ENCODE assay signal across 9 cellular contexts in genomic region chr4:166252487-166253402, GRCh38.
DNase-seq lines count a peak whose midpoint lies in the region; ATAC-seq, FAIRE-seq and TF ChIP-seq lines count a peak whose summit lies in the region.
"Had no signal": no experiment of that assay in that cellular context is flagged by ENCODE, and none has a peak within 500 bp of the region (broad histone marks: within the 10 kb centered on the region; RNA-seq: fewer than 3 reads in every experiment).

No MANE protein-coding gene starts in this region.

- DNase-seq in GM06990 (ENCODE audit: extremely low read depth, insufficient read length) = no peak
- peak; percentile 12 for DNase-seq in KBM-7
- peak; percentile 36 for DNase-seq in bronchial epithelial cell (ENCODE audit: low read depth)
- DNase-seq in CD1c-positive myeloid dendritic cell (ENCODE audit: extremely low spot score) = no peak
- no peak for DNase-seq in MG63
- DNase-seq: T-helper 9 cell had no signal

- no peak overlapping the region for H3K27ac Mint-ChIP-seq in nephron

- no peak for ATAC-seq in GM21529 (IDR thresholded peaks at IDR 0.05; ENCODE audit: unreplicated experiment)
- ATAC-seq in GM18505 (IDR thresholded peaks at IDR 0.05; ENCODE audit: unreplicated experiment) = no peak

- H3K27me3 Mint-ChIP-seq in nephron (ENCODE audit: low read depth) = no peaks in the 10 kb centered on the region

- TF ChIP-seq CTCF in GM06990 (IDR thresholded peaks at IDR 0.05; ENCODE audit: insufficient read depth, low read length, poor library complexity, severe bottlenecking) (peak; percentile 61), bronchial epithelial cell (IDR thresholded peaks at IDR 0.05; ENCODE audit: insufficient read depth, low read length, severe bottlenecking) (peak; percentile 52), nephron (IDR thresholded peaks at IDR 0.05; ENCODE audit: unreplicated experiment in 3 of 3) (peak; percentile 46 to 55 (median 52))

- no peaks in the 10 kb centered on the region for H3K27me3 ChIP-seq in GM06990 (replicated peaks; ENCODE audit: control insufficient read depth, insufficient read depth, low read length)
- no peaks in the 10 kb centered on the region for H3K27me3 ChIP-seq in bronchial epithelial cell (ENCODE audit: control insufficient read depth, insufficient read depth, low read length)
- no peaks in the 10 kb centered on the region for H3K27me3 ChIP-seq in MG63

- H3K36me3 Mint-ChIP-seq in nephron (ENCODE audit: low read depth) = no peaks in the 10 kb centered on the region

- H3K36me3 ChIP-seq in GM06990 (ENCODE audit: control insufficient read depth, insufficient read depth, low read length) = no peaks in the 10 kb centered on the region
- H3K36me3 ChIP-seq in bronchial epithelial cell (ENCODE audit: control insufficient read depth, insufficient read depth, low read length) = no peaks in the 10 kb centered on the region
- H3K36me3 ChIP-seq in MG63 = no peaks in the 10 kb centered on the region

- no peak overlapping the region for H3K4me3 Mint-ChIP-seq in nephron

- H3K9me3 Mint-ChIP-seq in nephron = no peaks in the 10 kb centered on the region

- no peak for TF ChIP-seq POLR2A in GM18505 (IDR thresholded peaks at IDR 0.05; ENCODE audit: borderline replicate concordance, extremely low read depth, insufficient read depth, insufficient read length)

- FAIRE-seq in bronchial epithelial cell (lab: Jason Lieb, UNC) = no peak

- in situ Hi-C loops in KBM-7 (cut with MboI; ENCODE audit: low pct_unique_long_range_greater_than_20kb, low sequenced_read_pairs) = no loop called here

- 0 out of 2 replicates have a peak, but pooled peaks cover 2% of the 10 kb centered on the region for H3K9me3 ChIP-seq in MG63

- H3K4me1 Mint-ChIP-seq in nephron = no peaks in the 10 kb centered on the region

- H3K4me3 ChIP-seq in GM06990 (replicated peaks; ENCODE audit: low read depth, low read length) (no peak overlapping the region), bronchial epithelial cell (ENCODE audit: low read depth, low read length) (no peak overlapping the region), MG63 (no peak overlapping the region)

Comparison
In these comparisons a context has a peak if more than half of its experiments do, and no peak if none do; other contexts are left out.
1. DNase-seq: peak in KBM-7 (single experiment) and bronchial epithelial cell (single experiment); none in GM06990 (single experiment), CD1c-positive myeloid dendritic cell (single experiment) and MG63 (single experiment).
2. Peak in every context shown above with its lines, with median percentiles within 50 percentile points of each other: CTCF ChIP-seq.